8 cellular contexts compared by ENCODE assay signal in genomic region chr4:153151535-153152452, GRCh38. TPM values are rescaled to one million over a fixed set of nuclear protein-coding genes. Genes with fewer than 3 reads are reported as not detected.
A peak's percentile ranks its signal among the peaks of the same experiment; 100 is the strongest.
DNase-seq lines count a peak whose midpoint lies in the region; ATAC-seq and TF ChIP-seq lines count a peak whose summit lies in the region.

No MANE protein-coding gene starts in this region.

- H3K4me1 ChIP-seq in esophagus muscularis mucosa (peaks cover 19 to 27% (median 24%) of the 10 kb centered on the region in 4 donors), neural progenitor cell (peaks cover 32% of the 10 kb centered on the region)

- H3K9ac ChIP-seq in neural progenitor cell = no peak overlapping the region

- H3K9me3 ChIP-seq in T-helper 17 cell (ENCODE audit: control insufficient read depth, low read length, poor library complexity, severe bottlenecking) = no peaks in the 10 kb centered on the region
- H3K9me3 ChIP-seq in esophagus muscularis mucosa = no peaks in the 10 kb centered on the region
- no peaks in the 10 kb centered on the region for H3K9me3 ChIP-seq in neural progenitor cell (ENCODE audit: low read depth)

- H3K27ac ChIP-seq in esophagus muscularis mucosa (replicated peaks in 1 of 4) (no peak overlapping the region), neural progenitor cell (no peak overlapping the region)

- no peak for TF ChIP-seq EP300 in esophagus muscularis mucosa (IDR thresholded peaks at IDR 0.05)

- H3K79me2 ChIP-seq in neural progenitor cell (ENCODE audit: low read depth) = no peaks in the 10 kb centered on the region

- H4K20me1 ChIP-seq in neural progenitor cell (ENCODE audit: low read depth) = peaks cover 10% of the 10 kb centered on the region

- WGBS in esophagus muscularis mucosa = 27% methylated on average over 31 of the region's 31 CpGs

- DNase-seq in activated effector memory CD4-positive, alpha-beta T cell treated with anti-CD3 and anti-CD28 coated beads, Interleukin-2, amount 50 U/mL, for 16 hours = peak; percentile 77
- DNase-seq in activated effector memory CD4-positive, alpha-beta T cell treated with Interleukin-2 at 50 U/mL for 16 hours = no peak
- DNase-seq in NCI-H1417 treated with DMSO at 0.1 percent for 48 hours (lab: John Stamatoyannopoulos, UW) (peak; percentile 65), T-helper 17 cell (peak; percentile 39 to 61 (median 56)), esophagus muscularis mucosa (ENCODE audit: extremely low spot score) (no peak), neural progenitor cell (ENCODE audit: low spot score) (peak; percentile 97), HPDE6-E6E7 (ENCODE audit: extremely low spot score) (no peak), immature natural killer cell (no peak)

- H3F3A ChIP-seq in neural progenitor cell (ENCODE audit: low read depth) = peaks cover 31% of the 10 kb centered on the region

- H3K27ac Mint-ChIP-seq in T-helper 17 cell (peak overlapping the region; percentile 94), neural progenitor cell (peak overlapping the region; percentile 95), immature natural killer cell (no peak overlapping the region)

- TF ChIP-seq CTCF in esophagus muscularis mucosa (IDR thresholded peaks at IDR 0.05) (no peak), neural progenitor cell (IDR thresholded peaks at IDR 0.05) (no peak)

- H2AFZ ChIP-seq in neural progenitor cell (replicated peaks) = no peak overlapping the region

- intact Hi-C loops in esophagus muscularis mucosa (cut with DNase I) = no loop called here

- H3K9me3 Mint-ChIP-seq in neural progenitor cell = no peaks in the 10 kb centered on the region
- H3K9me3 Mint-ChIP-seq in immature natural killer cell = no peaks in the 10 kb centered on the region

- peak; percentile 17 for ATAC-seq in T-helper 17 cell

- no peaks in the 10 kb centered on the region for H3K27me3 Mint-ChIP-seq in T-helper 17 cell
- H3K27me3 Mint-ChIP-seq in neural progenitor cell (ENCODE audit: insufficient read depth, low read depth) = peaks cover 14% of the 10 kb centered on the region
- H3K27me3 Mint-ChIP-seq in immature natural killer cell (ENCODE audit: low read depth in 3 of 3) = peaks cover 0 to 24% (median 14%) of the 10 kb centered on the region in 3 donors

- H3K4me1 Mint-ChIP-seq in T-helper 17 cell (peaks cover 24% of the 10 kb centered on the region), neural progenitor cell (peaks cover 64% of the 10 kb centered on the region), immature natural killer cell (peaks cover 14 to 18% of the 10 kb centered on the region in 2 donors)

- H3K4me2 ChIP-seq in neural progenitor cell = peak overlapping the region; percentile 81

- H3K27me3 ChIP-seq in esophagus muscularis mucosa (no peaks in the 10 kb centered on the region), neural progenitor cell (peaks cover 63% of the 10 kb centered on the region)

- H3K36me3 Mint-ChIP-seq in T-helper 17 cell (ENCODE audit: low read depth) (no peaks in the 10 kb centered on the region), neural progenitor cell (no peaks in the 10 kb centered on the region), immature natural killer cell (peaks cover 0 to 4% (median 0%) of the 10 kb centered on the region in 3 donors)

- peak overlapping the region; percentile 59 to 63 (median 61) for H3K4me3 ChIP-seq in esophagus muscularis mucosa
- H3K4me3 ChIP-seq in neural progenitor cell = peak overlapping the region; percentile 55

- H3K4me3 Mint-ChIP-seq in T-helper 17 cell = peak overlapping the region; percentile 94
- peak overlapping the region; percentile 93 for H3K4me3 Mint-ChIP-seq in neural progenitor cell
- H3K4me3 Mint-ChIP-seq in immature natural killer cell = peak overlapping the region in 1 of 5 donors; percentile 0

- no peak for TF ChIP-seq POLR2A in esophagus muscularis mucosa (IDR thresholded peaks at IDR 0.05; ENCODE audit: low read depth)

- no peaks in the 10 kb centered on the region for H3K36me3 ChIP-seq in esophagus muscularis mucosa
- no peaks in the 10 kb centered on the region for H3K36me3 ChIP-seq in neural progenitor cell

RNA-seq across cellular contexts. Expression of gene TRIM2, which starts 52.4 kb away (rescaled TPM):
- 1 to 10 TPM; 4.3 to 9.5 TPM for total RNA-seq in T-helper 17 cell
- total RNA-seq in esophagus muscularis mucosa = 10 to 100 TPM; 28.3 to 36.9 (median 30.4) TPM
- 87.6 and 90.2 TPM in 2 replicates for total RNA-seq in neural progenitor cell (ENCODE audit: low replicate concordance)
- polyA plus RNA-seq in immature natural killer cell = under 1 TPM in 1 of 3 donors, not detected in 2; 0.51 TPM

Comparison
In these comparisons a context has a peak if more than half of its experiments do, and no peak if none do; other contexts are left out.
1. DNase-seq: peak in activated effector memory CD4-positive, alpha-beta T cell treated with anti-CD3 and anti-CD28 coated beads, Interleukin-2, amount 50 U/mL, for 16 hours (single experiment), NCI-H1417 treated with DMSO at 0.1 percent for 48 hours (single experiment), T-helper 17 cell (3 of 3) and neural progenitor cell (single experiment); none in activated effector memory CD4-positive, alpha-beta T cell treated with Interleukin-2 at 50 U/mL for 16 hours (single experiment), esophagus muscularis mucosa (single experiment), HPDE6-E6E7 (single experiment) and immature natural killer cell (0 of 3).
2. H3K27ac Mint-ChIP-seq: peak in T-helper 17 cell (single experiment) and neural progenitor cell (single experiment); none in immature natural killer cell (0 of 6).